In genomic region chr18:74082476-74083070, GRCh38 we compare ENCODE assay signal across 8 cellular contexts.
DNase-seq lines count a peak whose midpoint lies in the region; ATAC-seq, FAIRE-seq and TF ChIP-seq lines count a peak whose summit lies in the region.

No MANE protein-coding gene starts in this region.

- no peak for TF ChIP-seq POLR2A in adrenal gland (IDR thresholded peaks at IDR 0.05)

- H3K4me3 ChIP-seq in DND-41 (ENCODE audit: low read depth in 1 of 2, low read length in 2 of 2) (no peak overlapping the region; a peak in 1 of 4 replicates), SU-DHL-6 (ENCODE audit: insufficient read depth, low read length, poor library complexity, severe bottlenecking) (peak overlapping the region; percentile 3), adrenal gland (no peak overlapping the region)

- peak; percentile 91 for ATAC-seq in DND-41 (ENCODE audit: insufficient read depth, low read depth)
- ATAC-seq in GM21390 (IDR thresholded peaks at IDR 0.05; ENCODE audit: unreplicated experiment): peak; percentile 93

- H3K79me2 ChIP-seq in DND-41 (ENCODE audit: insufficient read depth, low read length): no peaks in the 10 kb centered on the region
- no peaks in the 10 kb centered on the region for H3K79me2 ChIP-seq in SU-DHL-6 (ENCODE audit: insufficient read depth, low read length)

- H3K36me3 ChIP-seq in DND-41 (ENCODE audit: insufficient read depth, low read length) (no peaks in the 10 kb centered on the region), SU-DHL-6 (ENCODE audit: low read length) (no peaks in the 10 kb centered on the region), adrenal gland (replicated peaks in 1 of 2) (no peaks in the 10 kb centered on the region)

- H2AFZ ChIP-seq in DND-41 (ENCODE audit: low read depth, low read length) (peak overlapping the region; percentile 62), SU-DHL-6 (ENCODE audit: low read depth, low read length, severe bottlenecking) (peak overlapping the region; percentile 92)

- H3K9me3 ChIP-seq in DND-41 (ENCODE audit: insufficient read depth, low read length, severe bottlenecking) (no peaks in the 10 kb centered on the region), SU-DHL-6 (ENCODE audit: insufficient read depth, low read length) (no peaks in the 10 kb centered on the region), adrenal gland (replicated peaks in 1 of 3) (no peaks in the 10 kb centered on the region)

- H4K20me1 ChIP-seq in DND-41 (ENCODE audit: insufficient read depth, low read length) (no peaks in the 10 kb centered on the region), SU-DHL-6 (ENCODE audit: low read depth, low read length) (no peaks in the 10 kb centered on the region)

- H3K9me2 ChIP-seq in SU-DHL-6 (replicated peaks; ENCODE audit: insufficient read depth, low read length): no peaks in the 10 kb centered on the region

- H3K27me3 ChIP-seq in DND-41 (ENCODE audit: insufficient read depth, low read length, poor library complexity) (peaks cover 4% of the 10 kb centered on the region), SU-DHL-6 (ENCODE audit: low read length) (no peaks in the 10 kb centered on the region), adrenal gland (no peaks in the 10 kb centered on the region)

- H3F3A ChIP-seq in SU-DHL-6 (ENCODE audit: insufficient read depth): no peaks in the 10 kb centered on the region

- TF ChIP-seq CTCF in DND-41 (IDR thresholded peaks at IDR 0.05; ENCODE audit: borderline replicate concordance, extremely low read depth, low read length, poor library complexity, severe bottlenecking) (peak; percentile 62), SU-DHL-6 (IDR thresholded peaks at IDR 0.05; ENCODE audit: insufficient read depth, low read length, poor library complexity, severe bottlenecking) (peak; percentile 64), adrenal gland (IDR thresholded peaks at IDR 0.05) (peak in 3 of 6 experiments; percentile 15 to 44 (median 24))

- DNase-seq in DND-41 (peak; percentile 52), HTR-8/SVneo (ENCODE audit: insufficient read length, low spot score) (peak; percentile 27), adrenal gland (peak in 6 of 7 donors; percentile 16 to 69 (median 29)), iPS DF 4.7 (ENCODE audit: extremely low read depth, low spot score) (peak; percentile 38), kidney glomerular epithelial cell (lab: John Stamatoyannopoulos, UW) (no peak)
- peak; percentile 45 to 57 for DNase-seq in stimulated activated CD4-positive, alpha-beta T cell treated with anti-CD3 and anti-CD28 coated beads, Interleukin-4, amount 100 ng/mL, for 48 hours (ENCODE audit: low read depth in 2 of 2)

- peak overlapping the region; percentile 60 for H3K27ac ChIP-seq in DND-41 (ENCODE audit: low read length)
- H3K27ac ChIP-seq in SU-DHL-6 (ENCODE audit: low read depth, low read length): no peak overlapping the region
- no peak overlapping the region for H3K27ac ChIP-seq in adrenal gland

- H3K9ac ChIP-seq in DND-41 (ENCODE audit: low read depth, low read length) (0 out of 2 replicates have a peak overlapping the region, but pooled peaks have one; percentile 25), SU-DHL-6 (ENCODE audit: low read length) (peak overlapping the region; percentile 32)

- intact Hi-C loops in adrenal gland (cut with DNase I): no loop called here

- 37 to 54% (median 43%) methylated on average over 8 to 9 of the region's 9 CpGs for WGBS in adrenal gland, 4 donors

- no peak for FAIRE-seq in HTR-8/SVneo (lab: Jason Lieb, UNC)

- H3K4me2 ChIP-seq in DND-41 (ENCODE audit: insufficient read depth, low read length): peak overlapping the region; percentile 43; the same call in 1 of the 2 replicates
- H3K4me2 ChIP-seq in SU-DHL-6 (ENCODE audit: low read depth, low read length, poor library complexity, severe bottlenecking): peak overlapping the region; percentile 61

- H3K4me1 ChIP-seq in DND-41 (ENCODE audit: insufficient read depth, low read length) (peaks cover 14% of the 10 kb centered on the region), adrenal gland (replicated peaks in 1 of 2) (no peaks in the 10 kb centered on the region)
